In the genomic region with DNA sequence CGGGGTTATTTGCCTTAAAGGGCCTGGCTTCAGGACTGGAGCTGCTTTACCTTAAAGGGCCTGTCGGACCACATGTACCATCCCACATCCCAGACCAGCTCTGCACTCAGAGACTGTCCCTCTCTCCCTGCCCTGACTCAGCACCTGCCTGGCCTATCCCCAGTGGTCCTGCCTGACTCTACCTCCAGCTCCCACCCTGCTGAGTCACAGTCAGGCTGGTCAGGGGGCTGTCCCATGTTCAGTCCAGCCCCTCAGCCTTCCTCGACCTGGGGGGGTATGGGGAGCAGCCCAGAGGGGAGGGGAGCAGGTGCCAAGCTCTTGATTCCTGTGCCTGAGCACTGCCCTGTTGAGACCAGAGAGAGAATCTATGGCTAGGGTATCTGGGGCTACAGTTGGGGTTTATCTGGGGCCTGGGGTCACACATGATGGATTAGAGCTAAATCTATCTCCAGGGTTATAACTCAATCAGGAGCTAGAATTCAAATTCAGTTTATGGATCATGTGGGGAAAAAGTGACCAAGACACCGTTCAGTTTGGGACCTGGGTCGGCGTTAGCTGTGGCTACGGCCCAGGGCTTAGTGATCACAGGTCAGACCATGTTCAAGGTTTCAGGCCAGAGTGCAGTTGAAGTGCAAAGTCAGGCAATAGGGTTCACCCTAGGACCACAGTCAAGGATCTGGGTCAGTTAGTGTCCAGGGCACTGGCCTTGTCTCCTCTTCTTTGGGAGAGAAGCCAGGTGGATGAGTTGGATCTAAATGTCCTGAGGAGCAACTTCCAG, we compare ENCODE assay signal across 14 cellular contexts. TPM values are rescaled to one million over a fixed set of nuclear protein-coding genes. Genes with fewer than 3 reads are reported as not detected.
A peak's percentile ranks its signal among the peaks of the same experiment; 100 is the strongest.
DNase-seq lines count a peak whose midpoint lies in the region; ATAC-seq and TF ChIP-seq lines count a peak whose summit lies in the region.
"Had no signal": no experiment of that assay in that cellular context is flagged by ENCODE, and none has a peak within 500 bp of the region (broad histone marks: within the 10 kb centered on the region; RNA-seq: fewer than 3 reads in every experiment).

No MANE protein-coding gene starts in this region.

- peak overlapping the region; percentile 66 for H3K4me3 Mint-ChIP-seq in Caco-2 (ENCODE audit: unreplicated experiment)

- no peaks in the 10 kb centered on the region for H3K79me2 ChIP-seq in OCI-LY7 (ENCODE audit: insufficient read depth, low read depth, low read length)

- H3K4me2 ChIP-seq in OCI-LY7 (ENCODE audit: low read length) = no peak overlapping the region

- 0 out of 2 replicates have a peak overlapping the region, but pooled peaks have one; percentile 1 for H2AFZ ChIP-seq in OCI-LY7 (ENCODE audit: low read length)

- peak overlapping the region; percentile 99 for H3K27ac Mint-ChIP-seq in Caco-2 (ENCODE audit: unreplicated experiment)

- TF ChIP-seq POLR2A in prostate gland (IDR thresholded peaks at IDR 0.05) = no peak

- peaks cover 30% of the 10 kb centered on the region for H3K36me3 Mint-ChIP-seq in Caco-2 (ENCODE audit: insufficient read depth, unreplicated experiment)

- no peaks in the 10 kb centered on the region for H3K9me3 Mint-ChIP-seq in Caco-2 (ENCODE audit: unreplicated experiment)

- CTCF ChIA-PET in Caco-2 (lab: Charles Lee) (interaction anchor here (0.6 to 2.2 kb wide), 6 partner anchors 9 to 107 kb away, joined by 4 to 16 read pairs (median 6); no protein-coding TSS in a partner anchor), OCI-LY7 (lab: Charles Lee; ENCODE audit: unreplicated experiment) (interaction anchor here (1.0 kb wide), 1 partner anchor 8 kb away, joined by 4 read pairs; no protein-coding TSS in a partner anchor)

- H4K20me1 ChIP-seq in OCI-LY7 (ENCODE audit: insufficient read depth, low read length) = no peaks in the 10 kb centered on the region

- H3K4me1 Mint-ChIP-seq in Caco-2 (ENCODE audit: low read depth, unreplicated experiment) = peaks cover 66% of the 10 kb centered on the region

- 72% methylated on average over 6 of the region's 7 CpGs for WGBS in prostate gland

- H3K4me3 ChIP-seq in Caco-2 (ENCODE audit: low read depth, low read length) (no peak overlapping the region), OCI-LY7 (ENCODE audit: low read depth, low read length, poor library complexity, severe bottlenecking) (no peak overlapping the region), prostate gland (no peak overlapping the region)
- H3K4me3 ChIP-seq: vagina had no signal

- no peaks in the 10 kb centered on the region for H3K27me3 ChIP-seq in Caco-2 (replicated peaks; ENCODE audit: control insufficient read depth, insufficient read depth, low read length)
- H3K27me3 ChIP-seq in prostate gland (replicated peaks; ENCODE audit: insufficient read depth) = no peaks in the 10 kb centered on the region
- H3K27me3 ChIP-seq: vagina had no signal

- H3K9me2 ChIP-seq in OCI-LY7 (ENCODE audit: insufficient read depth, low read length) = no peaks in the 10 kb centered on the region

- intact Hi-C loops in Caco-2 (cut with micrococcal nuclease; ENCODE audit: unreplicated experiment) = loop anchor here (1.0 to 2.0 kb wide), 3 partner anchors 9 to 31 kb away; partner anchors contain the start of gene TRIB3
- intact Hi-C loops in OCI-LY7 (cut with micrococcal nuclease; ENCODE audit: unreplicated experiment) = no loop called here
- intact Hi-C loops in prostate gland (cut with DNase I) = no loop called here

- no peaks in the 10 kb centered on the region for H3K27me3 Mint-ChIP-seq in Caco-2 (ENCODE audit: insufficient read depth, unreplicated experiment)

- ATAC-seq in esophagus mucosa (peak; percentile 4), HG03039 (IDR thresholded peaks at IDR 0.05; ENCODE audit: unreplicated experiment) (no peak), GM21360 (IDR thresholded peaks at IDR 0.05; ENCODE audit: unreplicated experiment) (no peak)

- H3K27ac ChIP-seq in OCI-LY7 (ENCODE audit: low read depth, low read length, poor library complexity, severe bottlenecking) (no peak overlapping the region), prostate gland (peak overlapping the region; percentile 33 to 42)
- H3K27ac ChIP-seq: vagina had no signal

- H3K4me1 ChIP-seq in Caco-2 = peaks cover 74% of the 10 kb centered on the region
- H3K4me1 ChIP-seq in OCI-LY7 (ENCODE audit: insufficient read depth, low read length, poor library complexity, severe bottlenecking) = peaks cover 17% of the 10 kb centered on the region
- peaks cover 6% of the 10 kb centered on the region for H3K4me1 ChIP-seq in prostate gland (replicated peaks)

- BruUV-seq in Caco-2 (replicated peaks; lab: Mats Ljungman, UMichigan) (TSS peak; percentile 78), OCI-LY7 (replicated peaks; lab: Mats Ljungman, UMichigan) (no TSS peak)

- POLR2A ChIA-PET in Caco-2 (lab: Charles Lee) (interaction anchor here (1.2 to 4.0 kb wide), 6 partner anchors 9 to 37 kb away, joined by 4 to 75 read pairs (median 14); partner anchors contain the start of genes NRSN2, RBCK1 and TRIB3), OCI-LY7 (lab: Charles Lee) (interaction anchor here (0.6 to 4.7 kb wide), 5 partner anchors 9 to 154 kb away, joined by 3 to 32 read pairs (median 5); partner anchors contain the start of gene TRIB3)

- H3K36me3 ChIP-seq in Caco-2 (ENCODE audit: control insufficient read depth, insufficient read depth, low read length) = no peaks in the 10 kb centered on the region
- H3K36me3 ChIP-seq in OCI-LY7 (ENCODE audit: insufficient read depth, low read length) = no peaks in the 10 kb centered on the region
- H3K36me3 ChIP-seq in prostate gland = no peaks in the 10 kb centered on the region
- H3K36me3 ChIP-seq: vagina had no signal

- TF ChIP-seq CTCF in Caco-2 (IDR thresholded peaks at IDR 0.05; ENCODE audit: insufficient read depth in 1 of 2, low read depth in 1 of 2, low read length in 1 of 2, severe bottlenecking in 1 of 2, unreplicated experiment in 1 of 2) (no peak), OCI-LY7 (conservative IDR thresholded peaks at IDR 0.05; ENCODE audit: low read length) (no peak), prostate gland (IDR thresholded peaks at IDR 0.05) (no peak)

- DNase-seq in Caco-2 = peak in 1 of 2 experiments; percentile 64
- DNase-seq in OCI-LY7 (ENCODE audit: low spot score) = no peak
- DNase-seq in prostate gland (ENCODE audit: low spot score) = no peak
- DNase-seq in stimulated activated CD4-positive, alpha-beta T cell treated with anti-CD3 and anti-CD28 coated beads, Interleukin-4, amount 100 ng/mL, for 1 hour = no peak
- DNase-seq in activated CD4-positive, alpha-beta T cell treated with anti-CD3 and anti-CD28 coated beads, Interleukin-2, amount 50 U/mL, for 4 hours = no peak
- DNase-seq: activated CD4-positive, alpha-beta T cell treated with anti-CD3 and anti-CD28 coated beads, Interleukin-2, amount 50 U/mL, for 1 hour; activated naive CD4-positive, alpha-beta T cell; cortex of kidney; NCI-H510A; retina had no signal

- H3K9me3 ChIP-seq in Caco-2 (no peaks in the 10 kb centered on the region), OCI-LY7 (ENCODE audit: low read length) (no peaks in the 10 kb centered on the region), prostate gland (no peaks in the 10 kb centered on the region)
- H3K9me3 ChIP-seq: vagina had no signal

RNA-seq across cellular contexts. Expression of gene TRIB3, which starts 9.4 kb away (rescaled TPM):
- total RNA-seq in Caco-2 (2022) (113 and 132 TPM in 2 replicates), OCI-LY7 (2022) (92.7 and 111 TPM in 2 replicates), esophagus mucosa (58.0 TPM), prostate gland (10 to 100 TPM; 11.8 to 22.7 TPM)
- 87.2 and 114 TPM in 2 replicates for total RNA-seq in OCI-LY7 (2014; rRNA removed; shearing (Covaris generic))

RNA-seq across cellular contexts. Expression of gene NRSN2, which starts 24.3 kb away (rescaled TPM):
- total RNA-seq in Caco-2 (2022) (24.6 and 27.5 TPM in 2 replicates), OCI-LY7 (2022) (0.66 and 0.86 TPM in 2 replicates), esophagus mucosa (7.1 TPM), prostate gland (10 to 100 TPM; 26.3 to 48.3 TPM)
- total RNA-seq in OCI-LY7 (2014; rRNA removed; shearing (Covaris generic)) = 0.32 and 0.49 TPM in 2 replicates

RNA-seq across cellular contexts. Expression of gene RBCK1, which starts 36.9 kb away (rescaled TPM):
- total RNA-seq in Caco-2 (2022) (103 and 111 TPM in 2 replicates), OCI-LY7 (2022) (140 and 151 TPM in 2 replicates), esophagus mucosa (55.2 TPM), prostate gland (100 to 1,000 TPM; 108 to 158 TPM)
- total RNA-seq in OCI-LY7 (2014; rRNA removed; shearing (Covaris generic)) = 61.8 and 82.9 TPM in 2 replicates

RNA-seq across cellular contexts. Expression of gene SOX12, which starts 45.8 kb away (rescaled TPM):
- total RNA-seq in Caco-2 (2022) (13.9 and 14.7 TPM in 2 replicates), OCI-LY7 (2022) (43.8 and 46.6 TPM in 2 replicates), esophagus mucosa (4.5 TPM), prostate gland (10 to 100 TPM; 10.7 to 21.0 TPM)
- 12.9 and 16.4 TPM in 2 replicates for total RNA-seq in OCI-LY7 (2014; rRNA removed; shearing (Covaris generic))
